In the genomic region with DNA sequence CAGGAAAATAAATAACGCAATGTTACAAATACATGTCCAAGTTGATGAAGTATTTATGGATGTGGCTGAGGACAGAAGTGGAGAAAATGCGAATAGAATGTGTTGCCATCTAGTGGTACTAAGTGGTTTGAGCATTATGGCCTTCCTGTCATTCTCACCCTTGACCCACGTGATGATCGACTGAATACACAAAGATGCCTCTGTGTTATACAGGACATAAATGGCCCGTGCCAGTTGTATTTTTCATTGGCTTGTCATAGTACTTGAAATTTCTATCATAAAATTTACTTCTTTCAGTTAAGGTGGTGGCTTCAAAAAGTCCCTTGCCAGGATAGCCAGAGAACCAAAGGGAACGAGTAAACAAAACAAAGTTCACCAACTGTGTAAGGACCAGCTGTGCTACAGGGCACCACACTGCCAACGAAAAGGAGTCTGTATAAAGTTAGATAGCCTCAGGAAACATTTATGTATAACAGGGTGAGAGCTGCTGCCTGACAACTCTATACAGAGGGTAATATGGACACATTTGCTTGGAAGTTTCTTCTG, we compare ENCODE assay signal across 1 cellular context.
TF ChIP-seq lines count a peak whose summit lies in the region.

No MANE protein-coding gene starts in this region.

TF ChIP-seq in GM12878, 131 proteins besides CTCF, POLR2A, EP300 and RAD21 (continued from another document):
- TF ChIP-seq CHD1 (IDR thresholded peaks at IDR 0.05; ENCODE audit: low read depth, low read length), result no peak
- 0 out of 2 replicates have a peak, but pooled peaks have one; percentile 6 for TF ChIP-seq SPI1 (IDR thresholded peaks at IDR 0.05; ENCODE audit: borderline replicate concordance, insufficient read depth, low read depth, low read length)
- TF ChIP-seq ESRRA (IDR thresholded peaks at IDR 0.05; ENCODE audit: low read length), result no peak
- TF ChIP-seq, protein P1, sequence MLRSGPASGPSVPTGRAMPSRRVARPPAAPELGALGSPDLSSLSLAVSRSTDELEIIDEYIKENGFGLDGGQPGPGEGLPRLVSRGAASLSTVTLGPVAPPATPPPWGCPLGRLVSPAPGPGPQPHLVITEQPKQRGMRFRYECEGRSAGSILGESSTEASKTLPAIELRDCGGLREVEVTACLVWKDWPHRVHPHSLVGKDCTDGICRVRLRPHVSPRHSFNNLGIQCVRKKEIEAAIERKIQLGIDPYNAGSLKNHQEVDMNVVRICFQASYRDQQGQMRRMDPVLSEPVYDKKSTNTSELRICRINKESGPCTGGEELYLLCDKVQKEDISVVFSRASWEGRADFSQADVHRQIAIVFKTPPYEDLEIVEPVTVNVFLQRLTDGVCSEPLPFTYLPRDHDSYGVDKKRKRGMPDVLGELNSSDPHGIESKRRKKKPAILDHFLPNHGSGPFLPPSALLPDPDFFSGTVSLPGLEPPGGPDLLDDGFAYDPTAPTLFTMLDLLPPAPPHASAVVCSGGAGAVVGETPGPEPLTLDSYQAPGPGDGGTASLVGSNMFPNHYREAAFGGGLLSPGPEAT (IDR thresholded peaks at IDR 0.05; ENCODE audit: low read depth), result no peak
- TF ChIP-seq ZNF274 (IDR thresholded peaks at IDR 0.05; ENCODE audit: insufficient read depth, insufficient read length), result no peak
- TF ChIP-seq, protein P2, sequence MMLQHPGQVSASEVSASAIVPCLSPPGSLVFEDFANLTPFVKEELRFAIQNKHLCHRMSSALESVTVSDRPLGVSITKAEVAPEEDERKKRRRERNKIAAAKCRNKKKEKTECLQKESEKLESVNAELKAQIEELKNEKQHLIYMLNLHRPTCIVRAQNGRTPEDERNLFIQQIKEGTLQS (IDR thresholded peaks at IDR 0.05; ENCODE audit: borderline replicate concordance, extremely low read depth, low read depth, low read length), result peak; percentile 37; the same call in 1 of the 2 replicates
- TF ChIP-seq ZNF384 (IDR thresholded peaks at IDR 0.05; ENCODE audit: borderline replicate concordance, low read depth, low read length), result no peak
- TF ChIP-seq IRF4 (IDR thresholded peaks at IDR 0.05; ENCODE audit: low read depth, low read length), result 0 out of 2 replicates have a peak, but pooled peaks have one; percentile 64
- TF ChIP-seq TBL1XR1 (IDR thresholded peaks at IDR 0.05; ENCODE audit: low read depth, low read length), result no peak
- no peak for TF ChIP-seq MXI1 (IDR thresholded peaks at IDR 0.05; ENCODE audit: low read depth, low read length)
- TF ChIP-seq YY1 (IDR thresholded peaks at IDR 0.05; ENCODE audit: low read depth, low read length), result peak; percentile 64; the same call in 1 of the 2 replicates
- TF ChIP-seq PAX5 (IDR thresholded peaks at IDR 0.05; ENCODE audit: borderline replicate concordance, low read depth, low read length), result no peak
- no peak for TF ChIP-seq BCL11A (IDR thresholded peaks at IDR 0.05; ENCODE audit: low read depth, low read length)
- TF ChIP-seq, protein P3, sequence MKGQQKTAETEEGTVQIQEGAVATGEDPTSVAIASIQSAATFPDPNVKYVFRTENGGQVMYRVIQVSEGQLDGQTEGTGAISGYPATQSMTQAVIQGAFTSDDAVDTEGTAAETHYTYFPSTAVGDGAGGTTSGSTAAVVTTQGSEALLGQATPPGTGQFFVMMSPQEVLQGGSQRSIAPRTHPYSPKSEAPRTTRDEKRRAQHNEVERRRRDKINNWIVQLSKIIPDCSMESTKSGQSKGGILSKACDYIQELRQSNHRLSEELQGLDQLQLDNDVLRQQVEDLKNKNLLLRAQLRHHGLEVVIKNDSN (IDR thresholded peaks at IDR 0.05; ENCODE audit: borderline replicate concordance, extremely low read length, insufficient read depth, low read depth, low read length), result peak; percentile 69
- TF ChIP-seq, protein P4, sequence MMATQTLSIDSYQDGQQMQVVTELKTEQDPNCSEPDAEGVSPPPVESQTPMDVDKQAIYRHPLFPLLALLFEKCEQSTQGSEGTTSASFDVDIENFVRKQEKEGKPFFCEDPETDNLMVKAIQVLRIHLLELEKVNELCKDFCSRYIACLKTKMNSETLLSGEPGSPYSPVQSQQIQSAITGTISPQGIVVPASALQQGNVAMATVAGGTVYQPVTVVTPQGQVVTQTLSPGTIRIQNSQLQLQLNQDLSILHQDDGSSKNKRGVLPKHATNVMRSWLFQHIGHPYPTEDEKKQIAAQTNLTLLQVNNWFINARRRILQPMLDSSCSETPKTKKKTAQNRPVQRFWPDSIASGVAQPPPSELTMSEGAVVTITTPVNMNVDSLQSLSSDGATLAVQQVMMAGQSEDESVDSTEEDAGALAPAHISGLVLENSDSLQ (IDR thresholded peaks at IDR 0.05), result peak; percentile 80
- TF ChIP-seq, protein P5, sequence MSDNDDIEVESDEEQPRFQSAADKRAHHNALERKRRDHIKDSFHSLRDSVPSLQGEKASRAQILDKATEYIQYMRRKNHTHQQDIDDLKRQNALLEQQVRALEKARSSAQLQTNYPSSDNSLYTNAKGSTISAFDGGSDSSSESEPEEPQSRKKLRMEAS (IDR thresholded peaks at IDR 0.05; ENCODE audit: low read depth, low read length), result peak; percentile 64; the same call in 1 of the 2 replicates
- peak; percentile 87 for TF ChIP-seq RAD51 (IDR thresholded peaks at IDR 0.05)
- peak; percentile 35 to 41; a peak in 1 of 4 replicates for TF ChIP-seq BHLHE40 (IDR thresholded peaks at IDR 0.05; ENCODE audit: borderline replicate concordance in 1 of 2, low read depth in 2 of 2, low read length in 1 of 2)
- TF ChIP-seq, protein P6, sequence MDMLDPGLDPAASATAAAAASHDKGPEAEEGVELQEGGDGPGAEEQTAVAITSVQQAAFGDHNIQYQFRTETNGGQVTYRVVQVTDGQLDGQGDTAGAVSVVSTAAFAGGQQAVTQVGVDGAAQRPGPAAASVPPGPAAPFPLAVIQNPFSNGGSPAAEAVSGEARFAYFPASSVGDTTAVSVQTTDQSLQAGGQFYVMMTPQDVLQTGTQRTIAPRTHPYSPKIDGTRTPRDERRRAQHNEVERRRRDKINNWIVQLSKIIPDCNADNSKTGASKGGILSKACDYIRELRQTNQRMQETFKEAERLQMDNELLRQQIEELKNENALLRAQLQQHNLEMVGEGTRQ (IDR thresholded peaks at IDR 0.05; ENCODE audit: borderline replicate concordance, low read depth, low read length), result peak; percentile 74; the same call in 1 of the 2 replicates
